ENCODE assay signal across 24 cellular contexts in genomic region chr11:75212463-75212862, GRCh38. TPM values are rescaled to one million over a fixed set of nuclear protein-coding genes. Genes with fewer than 3 reads are reported as not detected.
"Had no signal": no experiment of that assay in that cellular context is flagged by ENCODE, and none has a peak within 500 bp of the region (broad histone marks: within the 10 kb centered on the region; RNA-seq: fewer than 3 reads in every experiment).

No MANE protein-coding gene starts in this region.

- DNase-seq: KBM-7, MV-4-11, NCI-H1048, NCI-H1105, NCI-H1417, NCI-H1436 treated with DMSO at 0.1 percent for 48 hours, NCI-H1694 treated with DMSO at 0.1 percent for 48 hours, NCI-H1930, NCI-H2081, NCI-H2107, NCI-H2227 treated with DMSO at 0.1 percent for 48 hours, NCI-H524 treated with DMSO at 0.1 percent for 48 hours, NCI-H69, NCI-H774, PC-3, SHP77, SK-N-SH, SW 1271 had no signal

- H3K27ac Mint-ChIP-seq: IgD-negative memory B cell had no signal

- H3K4me3 Mint-ChIP-seq: IgD-negative memory B cell had no signal

- H3K36me3 Mint-ChIP-seq: IgD-negative memory B cell had no signal

- H3K4me1 Mint-ChIP-seq: IgD-negative memory B cell had no signal

- H3K9me3 ChIP-seq: SK-N-SH had no signal

- H3K27ac ChIP-seq: RWPE1 had no signal

- ATAC-seq: Panc1, PC-3 had no signal

RNA-seq across cellular contexts. Expression of gene TPBGL, which starts 28.1 kb away (rescaled TPM):
- total RNA-seq: LHCN-M2, MCF 10A, NCI-H460, PC-3 had no signal
- polyA plus RNA-seq: IgD-negative memory B cell had no signal
